Comparison of ENCODE assay signal across 17 cellular contexts in genomic region chr2:66890286-66890812, GRCh38.
DNase-seq lines count a peak whose midpoint lies in the region; ATAC-seq, FAIRE-seq and TF ChIP-seq lines count a peak whose summit lies in the region.
"Had no signal": no experiment of that assay in that cellular context is flagged by ENCODE, and none has a peak within 500 bp of the region (broad histone marks: within the 10 kb centered on the region; RNA-seq: fewer than 3 reads in every experiment).

No MANE protein-coding gene starts in this region.

- H3K9me3 Mint-ChIP-seq in nephron: peaks cover 1% of the 10 kb centered on the region
- peaks cover 10% of the 10 kb centered on the region for H3K9me3 Mint-ChIP-seq in stimulated activated effector memory CD8-positive, alpha-beta T cell treated with anti-CD3 and anti-CD28 coated beads, Interleukin-12 subunit alpha, Interleukin-12 subunit beta, amount 100 ng/mL, for 72 hours

- H3K9ac ChIP-seq in PC-3 (ENCODE audit: low read length) (peak overlapping the region; percentile 83), endothelial cell of umbilical vein (replicated peaks; ENCODE audit: extremely low read depth, insufficient read depth, low read length) (no peak overlapping the region)
- H3K9ac ChIP-seq: KMS-11 had no signal

- H3K4me2 ChIP-seq in PC-3 (ENCODE audit: low read length): peak overlapping the region; percentile 63
- no peak overlapping the region for H3K4me2 ChIP-seq in endothelial cell of umbilical vein (ENCODE audit: insufficient read depth, low read length)
- H3K4me2 ChIP-seq: KMS-11 had no signal

- no peak overlapping the region for H2AFZ ChIP-seq in PC-3 (ENCODE audit: low read length)
- H2AFZ ChIP-seq in endothelial cell of umbilical vein (ENCODE audit: low read depth, low read length): no peak overlapping the region

- H3K27me3 ChIP-seq in PC-3 (ENCODE audit: low read length) (no peaks in the 10 kb centered on the region), endothelial cell of umbilical vein (ENCODE audit: control insufficient read depth in 2 of 2, insufficient read depth in 2 of 2, low read length in 2 of 2) (no peaks in the 10 kb centered on the region), left ventricle myocardium inferior (ENCODE audit: low read depth) (peaks cover 3% of the 10 kb centered on the region)
- H3K27me3 ChIP-seq: MG63, Peyer's patch had no signal

- H3K9me1 ChIP-seq in endothelial cell of umbilical vein (replicated peaks; ENCODE audit: control insufficient read depth, extremely low read depth, insufficient read depth, low read length): no peaks in the 10 kb centered on the region

- TF ChIP-seq CTCF in PC-3 (conservative IDR thresholded peaks at IDR 0.05; ENCODE audit: low read depth, low read length) (no peak), endothelial cell of umbilical vein (IDR thresholded peaks at IDR 0.05; ENCODE audit: extremely low read depth in 1 of 2, insufficient read depth in 1 of 2, low read depth in 1 of 2, low read length in 2 of 2) (no peak), nephron (IDR thresholded peaks at IDR 0.05; ENCODE audit: unreplicated experiment in 3 of 3) (no peak), left ventricle myocardium inferior (IDR thresholded peaks at IDR 0.05; ENCODE audit: borderline replicate concordance) (no peak)

- H3K27ac Mint-ChIP-seq in nephron: peak overlapping the region; percentile 7 to 61 (median 45)
- H3K27ac Mint-ChIP-seq in stimulated activated effector memory CD8-positive, alpha-beta T cell treated with anti-CD3 and anti-CD28 coated beads, Interleukin-12 subunit alpha, Interleukin-12 subunit beta, amount 100 ng/mL, for 72 hours: no peak overlapping the region
- H3K27ac Mint-ChIP-seq: CD8-positive, alpha-beta memory T cell had no signal

- H4K20me1 ChIP-seq in PC-3 (ENCODE audit: low read length): no peaks in the 10 kb centered on the region
- no peaks in the 10 kb centered on the region for H4K20me1 ChIP-seq in endothelial cell of umbilical vein (replicated peaks; ENCODE audit: control insufficient read depth, extremely low read depth, insufficient read depth, low read length)

- peaks cover 8% of the 10 kb centered on the region for H3F3A ChIP-seq in PC-3 (ENCODE audit: low read length, unreplicated experiment)

- BruUV-seq in PC-3 (replicated peaks; lab: Mats Ljungman, UMichigan) (no TSS peak), endothelial cell of umbilical vein (replicated peaks; lab: Mats Ljungman, UMichigan) (no TSS peak)

- POLR2A ChIA-PET in PC-3 (lab: Charles Lee; ENCODE audit: unreplicated experiment): interaction anchor here (0.7 kb wide), 1 partner anchor 509 kb away, joined by 9 read pairs; no protein-coding TSS in a partner anchor
- POLR2A ChIA-PET in endothelial cell of umbilical vein (lab: Charles Lee): no interaction called here

- H3K4me1 ChIP-seq in PC-3 (ENCODE audit: insufficient read depth, low read length): peaks cover 33% of the 10 kb centered on the region
- H3K4me1 ChIP-seq in endothelial cell of umbilical vein (ENCODE audit: control insufficient read depth, extremely low read depth, insufficient read depth, low read length): no peaks in the 10 kb centered on the region
- H3K4me1 ChIP-seq in left ventricle myocardium inferior: no peaks in the 10 kb centered on the region
- H3K4me1 ChIP-seq: Peyer's patch had no signal

- intact Hi-C loops in PC-3 (cut with micrococcal nuclease) (no loop called here), endothelial cell of umbilical vein (cut with micrococcal nuclease) (no loop called here), left ventricle myocardium inferior (cut with micrococcal nuclease) (no loop called here)

- H3K27ac ChIP-seq in PC-3 (ENCODE audit: low read length) (peak overlapping the region; percentile 99), endothelial cell of umbilical vein (ENCODE audit: insufficient read depth, low read depth, low read length) (no peak overlapping the region), left ventricle myocardium inferior (replicated peaks) (no peak overlapping the region)
- H3K27ac ChIP-seq: KMS-11 had no signal

- H3K79me2 ChIP-seq in PC-3 (ENCODE audit: low read length): no peaks in the 10 kb centered on the region
- H3K79me2 ChIP-seq in endothelial cell of umbilical vein (ENCODE audit: control insufficient read depth, insufficient read depth, low read length): no peaks in the 10 kb centered on the region

- H3K36me3 ChIP-seq in PC-3 (ENCODE audit: low read depth, low read length) (no peaks in the 10 kb centered on the region), endothelial cell of umbilical vein (ENCODE audit: control insufficient read depth in 2 of 2, extremely low read depth in 1 of 2, insufficient read depth in 2 of 2, low read length in 2 of 2) (no peaks in the 10 kb centered on the region), left ventricle myocardium inferior (no peaks in the 10 kb centered on the region)
- H3K36me3 ChIP-seq: MG63, Peyer's patch had no signal

- CTCF ChIA-PET in PC-3 (lab: Charles Lee): no interaction called here
- CTCF ChIA-PET in endothelial cell of umbilical vein (lab: Charles Lee): no interaction called here

- H3K9me2 ChIP-seq in PC-3 (replicated peaks; ENCODE audit: low read length): no peaks in the 10 kb centered on the region

- no peak overlapping the region for H3K4me3 Mint-ChIP-seq in nephron
- H3K4me3 Mint-ChIP-seq in stimulated activated effector memory CD8-positive, alpha-beta T cell treated with anti-CD3 and anti-CD28 coated beads, Interleukin-12 subunit alpha, Interleukin-12 subunit beta, amount 100 ng/mL, for 72 hours: no peak overlapping the region
- H3K4me3 Mint-ChIP-seq: CD8-positive, alpha-beta memory T cell had no signal

- no peak for ATAC-seq in PC-3
- no peak for ATAC-seq in stimulated activated effector memory CD8-positive, alpha-beta T cell treated with anti-CD3 and anti-CD28 coated beads, Interleukin-12 subunit alpha, Interleukin-12 subunit beta, amount 100 ng/mL, for 72 hours

- H3K4me3 ChIP-seq in PC-3 (ENCODE audit: low read length): no peak overlapping the region
- H3K4me3 ChIP-seq in endothelial cell of umbilical vein (replicated peaks in 1 of 3; ENCODE audit: insufficient read depth in 1 of 3, low read depth in 1 of 3, low read length in 3 of 3): no peak overlapping the region
- H3K4me3 ChIP-seq in left ventricle myocardium inferior: no peak overlapping the region
- H3K4me3 ChIP-seq: MG63, Peyer's patch had no signal

- DNase-seq in PC-3: no peak
- DNase-seq in endothelial cell of umbilical vein (ENCODE audit: low read depth, low spot score): peak; percentile 24
- no peak for DNase-seq in stimulated activated effector memory CD8-positive, alpha-beta T cell treated with anti-CD3 and anti-CD28 coated beads, Interleukin-12 subunit alpha, Interleukin-12 subunit beta, amount 100 ng/mL, for 72 hours (ENCODE audit: low spot score in 2 of 2)
- DNase-seq in DMS 273 treated with DMSO at 0.1 percent for 48 hours (lab: John Stamatoyannopoulos, UW): no peak
- DNase-seq in left ventricle myocardium inferior: no peak
- no peak for DNase-seq in stimulated activated naive CD4-positive, alpha-beta T cell treated with Interleukin-2 at 50 U/mL for 16 hours (lab: John Stamatoyannopoulos, UW)
- DNase-seq: CD8-positive, alpha-beta memory T cell; NCI-H1105 treated with DMSO at 0.1 percent for 48 hours; NCI-H187 treated with DMSO at 0.1 percent for 48 hours; NCI-H446 treated with DMSO at 0.1 percent for 48 hours; NCI-H774; Peyer's patch; SHP77 treated with DMSO at 0.1 percent for 48 hours had no signal

- H3K36me3 Mint-ChIP-seq in nephron (ENCODE audit: low read depth): peaks cover 2% of the 10 kb centered on the region
- no peaks in the 10 kb centered on the region for H3K36me3 Mint-ChIP-seq in stimulated activated effector memory CD8-positive, alpha-beta T cell treated with anti-CD3 and anti-CD28 coated beads, Interleukin-12 subunit alpha, Interleukin-12 subunit beta, amount 100 ng/mL, for 72 hours
- H3K36me3 Mint-ChIP-seq: CD8-positive, alpha-beta memory T cell had no signal

- no peaks in the 10 kb centered on the region for H3K27me3 Mint-ChIP-seq in nephron (ENCODE audit: low read depth)
- H3K27me3 Mint-ChIP-seq: CD8-positive, alpha-beta memory T cell had no signal

- no peak for TF ChIP-seq POLR2A in endothelial cell of umbilical vein (IDR thresholded peaks at IDR 0.05; ENCODE audit: low read depth, low read length)

- H3K4me1 Mint-ChIP-seq in nephron: peaks cover 20% of the 10 kb centered on the region
- H3K4me1 Mint-ChIP-seq in stimulated activated effector memory CD8-positive, alpha-beta T cell treated with anti-CD3 and anti-CD28 coated beads, Interleukin-12 subunit alpha, Interleukin-12 subunit beta, amount 100 ng/mL, for 72 hours: no peaks in the 10 kb centered on the region
- H3K4me1 Mint-ChIP-seq: CD8-positive, alpha-beta memory T cell had no signal

- H3K9me3 ChIP-seq in PC-3 (ENCODE audit: low read length) (no peaks in the 10 kb centered on the region), endothelial cell of umbilical vein (replicated peaks; ENCODE audit: control insufficient read depth, insufficient read depth, low read length) (no peaks in the 10 kb centered on the region), left ventricle myocardium inferior (replicated peaks) (peaks cover 3% of the 10 kb centered on the region)
- H3K9me3 ChIP-seq: MG63, Peyer's patch had no signal

- dilution Hi-C loops in endothelial cell of umbilical vein (cut with MboI; ENCODE audit: extremely low pct_ligation_motif_present, low sequenced_read_pairs): no loop called here

- FAIRE-seq in endothelial cell of umbilical vein (lab: Jason Lieb, UNC): no peak
- FAIRE-seq: H54 had no signal

TF ChIP-seq in endothelial cell of umbilical vein, 7 proteins besides CTCF, POLR2A, EP300 and RAD21:
- TF ChIP-seq EZH2 (IDR thresholded peaks at IDR 0.05; ENCODE audit: borderline replicate concordance, low read depth, low read length, severe bottlenecking): no peak
- no peak for TF ChIP-seq MAX (IDR thresholded peaks at IDR 0.05; ENCODE audit: insufficient read depth, insufficient read length)
- TF ChIP-seq MYC (IDR thresholded peaks at IDR 0.05; ENCODE audit: low read depth, low read length): no peak
- TF ChIP-seq FOS (IDR thresholded peaks at IDR 0.05; ENCODE audit: borderline replicate concordance, insufficient read depth, low read length): no peak
- no peak for TF ChIP-seq GATA2 (IDR thresholded peaks at IDR 0.05; ENCODE audit: insufficient read depth, insufficient read length, low read depth, low read length)
- TF ChIP-seq JUN (IDR thresholded peaks at IDR 0.05; ENCODE audit: borderline replicate concordance, insufficient read depth, insufficient read length, low read depth): no peak
- no peak for TF ChIP-seq POLR2AphosphoS5 (IDR thresholded peaks at IDR 0.05; ENCODE audit: insufficient read depth, low read depth, low read length)
